8 cellular contexts compared by ENCODE assay signal in the genomic region with DNA sequence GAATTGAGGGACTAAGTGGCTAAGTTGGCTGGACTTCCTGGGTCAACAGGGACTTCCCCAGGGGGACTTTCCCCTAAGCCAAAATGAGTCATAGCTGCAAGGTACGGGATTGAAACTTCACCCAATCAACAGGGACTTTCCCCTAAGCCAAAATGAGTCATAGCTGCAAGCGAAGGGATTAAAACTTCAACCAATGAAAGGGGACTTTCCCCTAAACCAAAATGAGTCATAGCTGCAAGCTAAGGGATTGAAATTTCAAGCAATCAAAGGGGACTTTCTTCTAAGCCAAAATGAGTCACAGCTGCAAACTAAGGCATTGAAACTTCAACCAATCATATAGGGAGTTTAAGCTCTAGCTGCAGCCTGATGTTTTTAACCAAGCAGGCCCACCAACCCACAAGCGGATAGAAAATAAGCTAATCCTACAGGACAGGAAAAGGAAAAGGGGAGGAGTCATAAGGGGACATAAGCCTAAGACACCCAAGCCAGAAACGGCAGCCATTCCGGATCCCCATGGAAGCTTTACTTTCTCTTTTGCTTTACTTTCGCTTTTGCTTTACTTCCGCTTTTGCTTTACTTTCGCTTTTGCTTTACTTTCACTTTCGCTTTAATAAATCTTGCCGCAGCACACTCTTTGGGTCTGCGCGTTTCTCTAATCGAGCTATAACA.
DNase-seq lines count a peak whose midpoint lies in the region; ATAC-seq, FAIRE-seq and TF ChIP-seq lines count a peak whose summit lies in the region.

No MANE protein-coding gene starts in this region.

- TF ChIP-seq CTCF in bronchial epithelial cell (IDR thresholded peaks at IDR 0.05; ENCODE audit: insufficient read depth, low read length, severe bottlenecking): no peak

- no peak overlapping the region for H3K4me3 ChIP-seq in bronchial epithelial cell (ENCODE audit: low read depth, low read length)

- no peaks in the 10 kb centered on the region for H3K36me3 ChIP-seq in bronchial epithelial cell (ENCODE audit: control insufficient read depth, insufficient read depth, low read length)

- no peaks in the 10 kb centered on the region for H3K27me3 ChIP-seq in bronchial epithelial cell (ENCODE audit: control insufficient read depth, insufficient read depth, low read length)

- ATAC-seq in GM19468 (IDR thresholded peaks at IDR 0.05; ENCODE audit: extremely low read depth, unreplicated experiment) (peak; percentile 86), HG03571 (IDR thresholded peaks at IDR 0.05; ENCODE audit: unreplicated experiment) (peak; percentile 73)

- peak; percentile 23 for FAIRE-seq in bronchial epithelial cell (lab: Jason Lieb, UNC)

- DNase-seq in COLO668 (lab: John Stamatoyannopoulos, UW; ENCODE audit: unreplicated experiment) (peak; percentile 18), T-helper 22 cell (ENCODE audit: low read depth) (peak; percentile 49), bronchial epithelial cell (ENCODE audit: low read depth) (peak; percentile 98), NCI-H345 (lab: John Stamatoyannopoulos, UW) (no peak), NCI-H510A (lab: John Stamatoyannopoulos, UW) (no peak)
- DNase-seq in stimulated activated CD4-positive, alpha-beta T cell treated with anti-CD3 and anti-CD28 coated beads, Interleukin-12 subunit alpha, Interleukin-12 subunit beta, amount 100 ng/mL, for 24 hours (ENCODE audit: low read depth in 2 of 2): peak; percentile 28 to 30

Comparison
In these comparisons a context has a peak if more than half of its experiments do, and no peak if none do; other contexts are left out.
1. DNase-seq: peak in COLO668 (single experiment), T-helper 22 cell (single experiment), bronchial epithelial cell (single experiment) and stimulated activated CD4-positive, alpha-beta T cell treated with anti-CD3 and anti-CD28 coated beads, Interleukin-12 subunit alpha, Interleukin-12 subunit beta, amount 100 ng/mL, for 24 hours (2 of 2); none in NCI-H345 (single experiment) and NCI-H510A (single experiment).